ENCODE assay signal across 10 cellular contexts in genomic region chr7:99137418-99138180, GRCh38. TPM values are rescaled to one million over a fixed set of nuclear protein-coding genes. Genes with fewer than 3 reads are reported as not detected.
DNase-seq lines count a peak whose midpoint lies in the region; ATAC-seq and TF ChIP-seq lines count a peak whose summit lies in the region.
"Had no signal": no experiment of that assay in that cellular context is flagged by ENCODE, and none has a peak within 500 bp of the region (broad histone marks: within the 10 kb centered on the region; RNA-seq: fewer than 3 reads in every experiment).

No MANE protein-coding gene starts in this region.

- no peak overlapping the region for H3K9ac ChIP-seq in Karpas-422 (ENCODE audit: low read length)

- H3K4me3 Mint-ChIP-seq in activated T-helper 2 cell treated with anti-CD3 and anti-CD28 coated beads, Interferon-gamma antibody, Interleukin-2, Interleukin-4, amounts not matched to agents 10 μg/mL and 5 μg/mL and 100 μg/mL, durations not matched to agents 14 hours and 24 hours and 36 hours (ENCODE audit: low read depth), result no peak overlapping the region

- ATAC-seq in GM19455 (IDR thresholded peaks at IDR 0.05; ENCODE audit: unreplicated experiment), result no peak

- no peaks in the 10 kb centered on the region for H3K27me3 Mint-ChIP-seq in activated T-helper 2 cell treated with anti-CD3 and anti-CD28 coated beads, Interferon-gamma antibody, Interleukin-2, Interleukin-4, amounts not matched to agents 10 μg/mL and 5 μg/mL and 100 μg/mL, durations not matched to agents 14 hours and 24 hours and 36 hours (ENCODE audit: low read depth)

- no peaks in the 10 kb centered on the region for H3K9me3 Mint-ChIP-seq in activated T-helper 2 cell treated with anti-CD3 and anti-CD28 coated beads, Interferon-gamma antibody, Interleukin-2, Interleukin-4, amounts not matched to agents 10 μg/mL and 5 μg/mL and 100 μg/mL, durations not matched to agents 14 hours and 24 hours and 36 hours

- H3K27me3 ChIP-seq in Karpas-422 (ENCODE audit: low read length) (no peaks in the 10 kb centered on the region), muscle layer of duodenum (ENCODE audit: low read depth, low read length) (no peaks in the 10 kb centered on the region)

- H3K4me2 ChIP-seq in Karpas-422 (ENCODE audit: low read depth, low read length, poor library complexity, severe bottlenecking), result no peak overlapping the region

- H3K4me1 ChIP-seq in Karpas-422 (ENCODE audit: low read length) (peaks cover 95% of the 10 kb centered on the region), muscle layer of duodenum (ENCODE audit: control insufficient read depth in 1 of 2, insufficient read depth in 2 of 2, low read length in 2 of 2) (peaks cover 0 to 45% of the 10 kb centered on the region in 2 donors)

- intact Hi-C loops in activated T-helper 2 cell treated with anti-CD3 and anti-CD28 coated beads, Interferon-gamma antibody, Interleukin-2, Interleukin-4, amounts not matched to agents 10 μg/mL and 5 μg/mL and 100 μg/mL, durations not matched to agents 14 hours and 24 hours and 36 hours (cut with micrococcal nuclease), result no loop called here

- H3K4me3 ChIP-seq in AG04449 (ENCODE audit: low read depth, low read length) (peak overlapping the region; percentile 44), Karpas-422 (ENCODE audit: low read length) (no peak overlapping the region), epithelial cell of esophagus (ENCODE audit: low read length) (no peak overlapping the region), muscle layer of duodenum (ENCODE audit: low read depth in 1 of 2, low read length in 2 of 2) (peak overlapping the region; percentile 12 to 44)
- H3K4me3 ChIP-seq: lung had no signal

- H3K79me2 ChIP-seq in Karpas-422 (ENCODE audit: low read length), result peaks cover 100% of the 10 kb centered on the region

- POLR2A ChIA-PET in AG04449 (lab: Yijun Ruan, JAX), result interaction anchor here (0.6 to 1.4 kb wide), 2 partner anchors 18 to 75 kb away, joined by 3 read pairs; no protein-coding TSS in a partner anchor

- no peak overlapping the region for H2AFZ ChIP-seq in Karpas-422 (ENCODE audit: low read length)

- CTCF ChIA-PET in AG04449 (lab: Yijun Ruan, JAX), result interaction anchor here (0.8 to 1.3 kb wide), 5 partner anchors 11 to 104 kb away, joined by 3 to 6 read pairs (median 4); no protein-coding TSS in a partner anchor

- DNase-seq in AG04449 (ENCODE audit: low read depth, low spot score) (no peak), Karpas-422 (no peak), epithelial cell of esophagus (ENCODE audit: low read depth) (peak; percentile 70), foreskin melanocyte (no peak)
- no peak for DNase-seq in activated T-helper 2 cell treated with anti-CD3 and anti-CD28 coated beads, Interferon-gamma antibody, Interleukin-2, Interleukin-4, amounts not matched to agents 10 μg/mL and 5 μg/mL and 100 μg/mL, durations not matched to agents 14 hours and 24 hours and 36 hours (ENCODE audit: low spot score)
- DNase-seq in activated naive CD4-positive, alpha-beta T cell (lab: John Stamatoyannopoulos, UW), result no peak
- DNase-seq: SW 1271 had no signal

- H3K9me3 ChIP-seq in Karpas-422 (ENCODE audit: low read length) (no peaks in the 10 kb centered on the region), muscle layer of duodenum (ENCODE audit: control insufficient read depth in 1 of 2, low read length in 2 of 2) (no peaks in the 10 kb centered on the region)

- peaks cover 5% of the 10 kb centered on the region for H3K36me3 Mint-ChIP-seq in activated T-helper 2 cell treated with anti-CD3 and anti-CD28 coated beads, Interferon-gamma antibody, Interleukin-2, Interleukin-4, amounts not matched to agents 10 μg/mL and 5 μg/mL and 100 μg/mL, durations not matched to agents 14 hours and 24 hours and 36 hours (ENCODE audit: low read depth)

- H3K9me2 ChIP-seq in Karpas-422 (replicated peaks; ENCODE audit: insufficient read depth, low read length), result no peaks in the 10 kb centered on the region

- no peak overlapping the region for H3K27ac Mint-ChIP-seq in activated T-helper 2 cell treated with anti-CD3 and anti-CD28 coated beads, Interferon-gamma antibody, Interleukin-2, Interleukin-4, amounts not matched to agents 10 μg/mL and 5 μg/mL and 100 μg/mL, durations not matched to agents 14 hours and 24 hours and 36 hours

- H4K20me1 ChIP-seq in Karpas-422 (ENCODE audit: insufficient read depth, low read depth, low read length), result peaks cover 24% of the 10 kb centered on the region

- peaks cover 31% of the 10 kb centered on the region for H3K4me1 Mint-ChIP-seq in activated T-helper 2 cell treated with anti-CD3 and anti-CD28 coated beads, Interferon-gamma antibody, Interleukin-2, Interleukin-4, amounts not matched to agents 10 μg/mL and 5 μg/mL and 100 μg/mL, durations not matched to agents 14 hours and 24 hours and 36 hours (ENCODE audit: low read depth)

- TF ChIP-seq CTCF in AG04449 (IDR thresholded peaks at IDR 0.05; ENCODE audit: insufficient read depth, low read length, missing control alignments) (no peak), epithelial cell of esophagus (IDR thresholded peaks at IDR 0.05; ENCODE audit: insufficient read depth, low read depth, low read length, missing control alignments) (no peak)

- H3K27ac ChIP-seq in Karpas-422 (ENCODE audit: low read length), result peak overlapping the region; percentile 53; the same call in 1 of the 2 replicates
- peak overlapping the region; percentile 61 for H3K27ac ChIP-seq in muscle layer of duodenum (ENCODE audit: low read length)

- H3K36me3 ChIP-seq in Karpas-422 (ENCODE audit: insufficient read depth, low read length), result peaks cover 6% of the 10 kb centered on the region; the same call in 1 of the 2 replicates
- H3K36me3 ChIP-seq in muscle layer of duodenum (ENCODE audit: control insufficient read depth in 1 of 2, insufficient read depth in 2 of 2, low read length in 2 of 2), result peaks cover 0 to 6% of the 10 kb centered on the region in 2 donors

RNA-seq across cellular contexts. Expression of gene SMURF1, which starts 6.3 kb away (rescaled TPM):
- 16.7 and 22.6 TPM in 2 replicates for total RNA-seq in Karpas-422 (2014; rRNA removed; shearing (Covaris generic); ENCODE audit: low replicate concordance)
- total RNA-seq in activated T-helper 2 cell treated with anti-CD3 and anti-CD28 coated beads, Interferon-gamma antibody, Interleukin-2, Interleukin-4, amounts not matched to agents 10 μg/mL and 5 μg/mL and 100 μg/mL, durations not matched to agents 14 hours and 24 hours and 36 hours, result 12.4 and 13.5 TPM in 2 replicates

Comparison
In these comparisons a context has a peak if more than half of its experiments do, and no peak if none do; other contexts are left out.
1. H3K4me3 ChIP-seq: peak in AG04449 (single experiment) and muscle layer of duodenum (2 of 2); none in Karpas-422 (single experiment) and epithelial cell of esophagus (single experiment).